Comparison of ENCODE assay signal across 8 cellular contexts in the genomic region with DNA sequence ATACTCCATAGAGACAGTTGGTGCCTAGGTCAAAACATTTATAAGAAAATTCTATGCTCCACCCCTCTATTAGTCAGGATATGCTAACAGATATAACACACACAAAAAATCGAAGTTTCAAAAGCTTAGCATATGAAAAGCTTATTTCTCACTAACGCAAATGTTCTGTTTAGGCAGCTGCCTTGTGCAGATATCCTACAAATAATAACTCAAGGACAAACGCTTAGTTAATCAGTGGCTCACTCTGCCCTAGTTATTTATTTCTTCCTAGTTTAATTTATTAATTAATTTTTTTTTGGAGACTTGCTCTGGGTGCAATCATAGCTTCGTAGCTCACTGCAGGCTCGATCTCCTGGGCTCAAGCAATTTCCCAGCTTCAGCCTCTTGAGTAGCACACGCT.
"Had no signal": no experiment of that assay in that cellular context is flagged by ENCODE, and none has a peak within 500 bp of the region (broad histone marks: within the 10 kb centered on the region; RNA-seq: fewer than 3 reads in every experiment).

No MANE protein-coding gene starts in this region.

- H3K4me3 ChIP-seq: GM12878 had no signal

- ATAC-seq: GM12878 had no signal

- FAIRE-seq: G401.6, GM12878, GM12891, GM12892, GM18507, GM19239 had no signal

- DNase-seq: GDM1, GF-D8 had no signal
